In genomic region chr1:160097911-160098851, GRCh38 we compare ENCODE assay signal across 8 cellular contexts. TPM values are rescaled to one million over a fixed set of nuclear protein-coding genes. Genes with fewer than 3 reads are reported as not detected.
DNase-seq lines count a peak whose midpoint lies in the region; ATAC-seq and TF ChIP-seq lines count a peak whose summit lies in the region.

A gene with protein sequence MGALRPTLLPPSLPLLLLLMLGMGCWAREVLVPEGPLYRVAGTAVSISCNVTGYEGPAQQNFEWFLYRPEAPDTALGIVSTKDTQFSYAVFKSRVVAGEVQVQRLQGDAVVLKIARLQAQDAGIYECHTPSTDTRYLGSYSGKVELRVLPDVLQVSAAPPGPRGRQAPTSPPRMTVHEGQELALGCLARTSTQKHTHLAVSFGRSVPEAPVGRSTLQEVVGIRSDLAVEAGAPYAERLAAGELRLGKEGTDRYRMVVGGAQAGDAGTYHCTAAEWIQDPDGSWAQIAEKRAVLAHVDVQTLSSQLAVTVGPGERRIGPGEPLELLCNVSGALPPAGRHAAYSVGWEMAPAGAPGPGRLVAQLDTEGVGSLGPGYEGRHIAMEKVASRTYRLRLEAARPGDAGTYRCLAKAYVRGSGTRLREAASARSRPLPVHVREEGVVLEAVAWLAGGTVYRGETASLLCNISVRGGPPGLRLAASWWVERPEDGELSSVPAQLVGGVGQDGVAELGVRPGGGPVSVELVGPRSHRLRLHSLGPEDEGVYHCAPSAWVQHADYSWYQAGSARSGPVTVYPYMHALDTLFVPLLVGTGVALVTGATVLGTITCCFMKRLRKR (minus strand): TSS chr1:160098619. CDS start chr1:160098472, 147 bp downstream.

- H3K4me3 ChIP-seq in HCT116 (replicated peaks in 1 of 2; ENCODE audit: low read depth in 1 of 2, low read length in 2 of 2) (peak within 1 kb of the TSS; percentile 76 to 90), adrenal gland (peak within 1 kb of the TSS; percentile 35 to 85 (median 65)), left ventricle myocardium inferior (peak within 1 kb of the TSS; percentile 78), vagina (peak within 1 kb of the TSS; percentile 93)

- H3K9me3 ChIP-seq in HCT116 (ENCODE audit: control insufficient read depth in 1 of 2, insufficient read depth in 1 of 2, low read depth in 1 of 2, low read length in 2 of 2), result no peaks in the 10 kb centered on the region
- no peaks in the 10 kb centered on the region for H3K9me3 ChIP-seq in adrenal gland (replicated peaks in 1 of 3)
- H3K9me3 ChIP-seq in left ventricle myocardium inferior (replicated peaks), result no peaks in the 10 kb centered on the region
- H3K9me3 ChIP-seq in vagina, result no peaks in the 10 kb centered on the region

- POLR2A ChIA-PET in HCT116 (lab: Charles Lee), result interaction anchor here (0.8 to 1.7 kb wide), 2 partner anchors 9 to 11 kb away, joined by 3 read pairs; no protein-coding TSS in a partner anchor

- WGBS in adrenal gland, 4 donors, result 1 to 18% (median 6%) methylated on average over 4 to 62 of the region's 64 CpGs

- BruUV-seq in HCT116 (replicated peaks; lab: Mats Ljungman, UMichigan), result no TSS peak

- intact Hi-C loops in HCT116 (cut with micrococcal nuclease), result no loop called here
- intact Hi-C loops in adrenal gland (cut with DNase I), result loop anchor here in 1 of 2 donors (10.0 kb wide), 1 partner anchor 153 kb away; the partner anchor contains the start of gene IGSF9
- intact Hi-C loops in left ventricle myocardium inferior (cut with micrococcal nuclease), result no loop called here
- intact Hi-C loops in vagina (cut with DNase I), result loop anchor here (10.0 kb wide), 1 partner anchor 173 kb away; the partner anchor contains the start of gene TAGLN2

- no peaks in the 10 kb centered on the region for H3K9me2 ChIP-seq in HCT116 (ENCODE audit: insufficient read depth)

- ATAC-seq in HCT116, result peak; percentile 67

- no peaks in the 10 kb centered on the region for H3K36me3 Mint-ChIP-seq in T-helper 1 cell treated with Interleukin-12 subunit alpha and Interleukin-12 subunit beta and Interleukin-4 antibody, amounts not matched to agents 30 μg/mL and 1 μg/mL, for 36 hours (ENCODE audit: low read depth)

- H3K9me3 Mint-ChIP-seq in T-helper 1 cell treated with Interleukin-12 subunit alpha and Interleukin-12 subunit beta and Interleukin-4 antibody, amounts not matched to agents 30 μg/mL and 1 μg/mL, for 36 hours, result no peaks in the 10 kb centered on the region

- H3K27ac ChIP-seq in HCT116 (ENCODE audit: low read depth, low read length), result peak within 1 kb of the TSS; percentile 60
- H3K27ac ChIP-seq in adrenal gland, result peak within 1 kb of the TSS; percentile 55 to 90 (median 86)
- H3K27ac ChIP-seq in left ventricle myocardium inferior (replicated peaks), result peak within 1 kb of the TSS; percentile 95
- peak within 1 kb of the TSS; percentile 93 for H3K27ac ChIP-seq in vagina

- H3K79me2 ChIP-seq in HCT116 (ENCODE audit: insufficient read depth, low read length), result peaks cover 4% of the 10 kb centered on the region; the same call in 1 of the 2 replicates

- peaks cover 33% of the 10 kb centered on the region for H3K4me1 Mint-ChIP-seq in T-helper 1 cell treated with Interleukin-12 subunit alpha and Interleukin-12 subunit beta and Interleukin-4 antibody, amounts not matched to agents 30 μg/mL and 1 μg/mL, for 36 hours (ENCODE audit: low read depth)

- no peaks in the 10 kb centered on the region for H3K27me3 Mint-ChIP-seq in T-helper 1 cell treated with Interleukin-12 subunit alpha and Interleukin-12 subunit beta and Interleukin-4 antibody, amounts not matched to agents 30 μg/mL and 1 μg/mL, for 36 hours (ENCODE audit: low read depth)

- RAD21 ChIA-PET in HCT116 (lab: Charles Lee; ENCODE audit: low non-redundant PET in 1 of 2, low total read pairs in 2 of 2, uncharacterized antibody in 2 of 2, unreplicated experiment in 2 of 2), result interaction anchor here (0.8 to 1.8 kb wide), 3 partner anchors 12 to 154 kb away, joined by 3 to 4 read pairs (median 3); no protein-coding TSS in a partner anchor

- no peaks in the 10 kb centered on the region for H3K27me3 ChIP-seq in HCT116 (ENCODE audit: insufficient read depth, low read length)
- no peaks in the 10 kb centered on the region for H3K27me3 ChIP-seq in adrenal gland
- H3K27me3 ChIP-seq in left ventricle myocardium inferior (ENCODE audit: low read depth), result no peaks in the 10 kb centered on the region
- no peaks in the 10 kb centered on the region for H3K27me3 ChIP-seq in vagina

- no peak for TF ChIP-seq CTCF in HCT116 (IDR thresholded peaks at IDR 0.05 in 2 of 3, conservative IDR thresholded peaks at IDR 0.05 in 1 of 3; ENCODE audit: borderline replicate concordance in 1 of 3, insufficient read depth in 1 of 3, low read depth in 2 of 3, low read length in 2 of 3)
- TF ChIP-seq CTCF in adrenal gland (IDR thresholded peaks at IDR 0.05), result no peak
- TF ChIP-seq CTCF in left ventricle myocardium inferior (IDR thresholded peaks at IDR 0.05; ENCODE audit: borderline replicate concordance), result no peak
- TF ChIP-seq CTCF in vagina (IDR thresholded peaks at IDR 0.05), result no peak

- peak within 1 kb of the TSS; percentile 56 for H2AFZ ChIP-seq in HCT116 (ENCODE audit: low read depth, low read length, poor library complexity, severe bottlenecking)

- H3K9ac ChIP-seq in HCT116 (ENCODE audit: low read length), result peak within 1 kb of the TSS; percentile 81

- H3K4me2 ChIP-seq in HCT116 (ENCODE audit: low read length), result peak within 1 kb of the TSS; percentile 98

- H3K4me1 ChIP-seq in HCT116 (ENCODE audit: control insufficient read depth in 1 of 2, insufficient read depth in 2 of 2, low read length in 2 of 2) (peaks cover 11 to 35% of the 10 kb centered on the region in 2 experiments), adrenal gland (replicated peaks in 1 of 2) (peaks cover 10 to 18% of the 10 kb centered on the region in 2 donors), left ventricle myocardium inferior (peaks cover 57% of the 10 kb centered on the region), vagina (peaks cover 35% of the 10 kb centered on the region)

- TF ChIP-seq POLR2A in HCT116 (IDR thresholded peaks at IDR 0.05; ENCODE audit: borderline replicate concordance, extremely low read depth, insufficient read depth, insufficient read length) (no peak), adrenal gland (IDR thresholded peaks at IDR 0.05) (peak in 1 of 2 donors; percentile 23), vagina (IDR thresholded peaks at IDR 0.05) (peak in 1 of 2 donors; percentile 29)

- DNase-seq in ELF-1 (ENCODE audit: low read depth, low spot score) (peak; percentile 47), HCT116 (ENCODE audit: low read depth, low spot score) (peak; percentile 64), NCI-H1092 treated with DMSO at 0.1 percent for 48 hours (lab: John Stamatoyannopoulos, UW) (peak; percentile 86), adrenal gland (peak; percentile 89 to 95 (median 94)), left ventricle myocardium inferior (peak; percentile 94), putamen (ENCODE audit: low spot score) (peak; percentile 87), vagina (ENCODE audit: extremely low spot score in 2 of 2) (peak in 1 of 2 donors; percentile 91)

- H3K4me3 Mint-ChIP-seq in T-helper 1 cell treated with Interleukin-12 subunit alpha and Interleukin-12 subunit beta and Interleukin-4 antibody, amounts not matched to agents 30 μg/mL and 1 μg/mL, for 36 hours, result peak within 1 kb of the TSS; percentile 83

- CTCF ChIA-PET in HCT116 (lab: Charles Lee), result interaction anchor here (1.1 to 4.2 kb wide), 8 partner anchors 12 to 299 kb away, joined by 3 to 30 read pairs (median 10); no protein-coding TSS in a partner anchor

- no peak for TF ChIP-seq RAD21 in HCT116 (IDR thresholded peaks at IDR 0.05; ENCODE audit: low read depth)

- H3K36me3 ChIP-seq in HCT116 (ENCODE audit: control insufficient read depth in 1 of 2, insufficient read depth in 2 of 2, low read length in 2 of 2), result no peaks in the 10 kb centered on the region
- H3K36me3 ChIP-seq in adrenal gland (replicated peaks in 1 of 2), result peaks cover 0 to 7% of the 10 kb centered on the region in 2 donors
- peaks cover 7% of the 10 kb centered on the region for H3K36me3 ChIP-seq in left ventricle myocardium inferior
- peaks cover 0 to 17% of the 10 kb centered on the region in 2 donors for H3K36me3 ChIP-seq in vagina

- no peaks in the 10 kb centered on the region for H4K20me1 ChIP-seq in HCT116 (ENCODE audit: insufficient read depth)

- H3K27ac Mint-ChIP-seq in T-helper 1 cell treated with Interleukin-12 subunit alpha and Interleukin-12 subunit beta and Interleukin-4 antibody, amounts not matched to agents 30 μg/mL and 1 μg/mL, for 36 hours, result peak within 1 kb of the TSS; percentile 69

TF ChIP-seq in HCT116, 20 proteins besides CTCF, POLR2A, EP300 and RAD21:
- TF ChIP-seq TCF7L2 (IDR thresholded peaks at IDR 0.05; ENCODE audit: borderline replicate concordance, extremely low read depth, insufficient read depth, insufficient read length) (peak; percentile 17), POLR2AphosphoS5 (IDR thresholded peaks at IDR 0.05; ENCODE audit: low read depth, low read length) (peak; percentile 48; the same call in 1 of the 2 replicates), CEBPB (IDR thresholded peaks at IDR 0.05; ENCODE audit: low read depth) (no peak), CBX3 (IDR thresholded peaks at IDR 0.05; ENCODE audit: low read depth) (no peak), SIN3A (IDR thresholded peaks at IDR 0.05; ENCODE audit: low read depth) (no peak), ELF1 (IDR thresholded peaks at IDR 0.05; ENCODE audit: borderline replicate concordance, low read depth) (no peak), YY1 (IDR thresholded peaks at IDR 0.05; ENCODE audit: extremely low read depth, insufficient replicate concordance, low read depth, low read length) (no peak), ZFX (IDR thresholded peaks at IDR 0.05) (peak; percentile 69), SP1 (IDR thresholded peaks at IDR 0.05; ENCODE audit: low read depth) (peak; percentile 89)
- TF ChIP-seq, protein P1, sequence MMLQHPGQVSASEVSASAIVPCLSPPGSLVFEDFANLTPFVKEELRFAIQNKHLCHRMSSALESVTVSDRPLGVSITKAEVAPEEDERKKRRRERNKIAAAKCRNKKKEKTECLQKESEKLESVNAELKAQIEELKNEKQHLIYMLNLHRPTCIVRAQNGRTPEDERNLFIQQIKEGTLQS (IDR thresholded peaks at IDR 0.05), result no peak

RNA-seq across cellular contexts. Expression of the gene that starts here (rescaled TPM):
- 35.6 TPM for total RNA-seq in HCT116 (2021; ENCODE audit: unreplicated experiment)
- polyA plus RNA-seq in HCT116 (2012), result 43.9 and 49.6 TPM in 2 replicates
- 10 to 100 TPM; 15.0 to 42.9 (median 24.1) TPM for total RNA-seq in adrenal gland
- polyA plus RNA-seq in adrenal gland, result 10 to 100 TPM in 2 of 3 donors, 1 to 10 TPM in 1; 9.7 to 24.9 (median 20.8) TPM
- 18.2 TPM for total RNA-seq in left ventricle myocardium inferior
- total RNA-seq in vagina, result 21.6 TPM
